ENCODE assay signal across 16 cellular contexts in genomic region chr5:143208781-143209510, GRCh38.
DNase-seq lines count a peak whose midpoint lies in the region; ATAC-seq and TF ChIP-seq lines count a peak whose summit lies in the region.
"Had no signal": no experiment of that assay in that cellular context is flagged by ENCODE, and none has a peak within 500 bp of the region (broad histone marks: within the 10 kb centered on the region; RNA-seq: fewer than 3 reads in every experiment).

No MANE protein-coding gene starts in this region.

- H3K4me1 Mint-ChIP-seq in CD14-positive monocyte (peaks cover 9% of the 10 kb centered on the region), WTC11 (peaks cover 36% of the 10 kb centered on the region)

- peaks cover 21% of the 10 kb centered on the region for H3F3A ChIP-seq in GM23248 (ENCODE audit: insufficient read depth)

- peak overlapping the region; percentile 38; the same call in 1 of the 2 replicates for H2AFZ ChIP-seq in GM23248

- H4K20me1 ChIP-seq in GM23248 (ENCODE audit: insufficient read depth), result no peaks in the 10 kb centered on the region

- H3K27me3 ChIP-seq in GM23248 (replicated peaks; ENCODE audit: insufficient read depth), result no peaks in the 10 kb centered on the region
- no peaks in the 10 kb centered on the region for H3K27me3 ChIP-seq in kidney epithelial cell (ENCODE audit: control insufficient read depth, insufficient read depth, low read length)
- H3K27me3 ChIP-seq: MG63, transverse colon had no signal

- H3K9me3 ChIP-seq in GM23248 (ENCODE audit: low read depth), result no peaks in the 10 kb centered on the region
- H3K9me3 ChIP-seq: MG63, transverse colon had no signal

- POLR2A ChIA-PET in WTC11 (lab: Charles Lee), result no interaction called here

- H3K4me1 ChIP-seq in GM23248 (ENCODE audit: insufficient read depth), result peaks cover 33% of the 10 kb centered on the region

- intact Hi-C loops in CD14-positive monocyte (cut with micrococcal nuclease), result no loop called here

- H3K9me3 Mint-ChIP-seq in CD14-positive monocyte (no peaks in the 10 kb centered on the region), WTC11 (no peaks in the 10 kb centered on the region)

- ATAC-seq in WTC11 (peak; percentile 77), HG03354 (IDR thresholded peaks at IDR 0.05; ENCODE audit: poor library complexity, severe bottlenecking, unreplicated experiment) (no peak), HG03342 (IDR thresholded peaks at IDR 0.05; ENCODE audit: unreplicated experiment) (no peak)

- H3K4me3 Mint-ChIP-seq in CD14-positive monocyte, result no peak overlapping the region
- no peak overlapping the region for H3K4me3 Mint-ChIP-seq in WTC11
- H3K4me3 Mint-ChIP-seq: activated CD4-positive, alpha-beta T cell treated with anti-CD3 and anti-CD28 coated beads, Interleukin-2, amount 10 ng/mL, durations not matched to agents 7 days and 5 days; memory B cell had no signal

- H3K36me3 ChIP-seq in GM23248 (ENCODE audit: low read depth), result no peaks in the 10 kb centered on the region
- no peaks in the 10 kb centered on the region for H3K36me3 ChIP-seq in kidney epithelial cell (ENCODE audit: control insufficient read depth, insufficient read depth, low read length)
- H3K36me3 ChIP-seq: MG63, transverse colon had no signal

- no peaks in the 10 kb centered on the region for H3K79me2 ChIP-seq in GM23248 (ENCODE audit: insufficient read depth)

- H3K27ac Mint-ChIP-seq in CD14-positive monocyte (no peak overlapping the region), WTC11 (no peak overlapping the region)
- H3K27ac Mint-ChIP-seq: activated CD4-positive, alpha-beta T cell treated with anti-CD3 and anti-CD28 coated beads, Interleukin-2, amount 10 ng/mL, durations not matched to agents 7 days and 5 days; memory B cell had no signal

- H3K27me3 Mint-ChIP-seq in CD14-positive monocyte (ENCODE audit: low read depth in 3 of 3) (peaks cover 0 to 1% (median 0%) of the 10 kb centered on the region in 3 donors), WTC11 (ENCODE audit: low read depth) (no peaks in the 10 kb centered on the region)
- H3K27me3 Mint-ChIP-seq: activated CD4-positive, alpha-beta T cell treated with anti-CD3 and anti-CD28 coated beads, Interleukin-2, amount 10 ng/mL, durations not matched to agents 7 days and 5 days had no signal

- H3K36me3 Mint-ChIP-seq in CD14-positive monocyte, result peaks cover 62 to 71% of the 10 kb centered on the region in 2 donors
- H3K36me3 Mint-ChIP-seq in WTC11, result no peaks in the 10 kb centered on the region; the same call in 1 of the 2 replicates

- CTCF ChIA-PET in WTC11 (lab: Charles Lee), result interaction anchor here (0.5 to 1.9 kb wide), 15 partner anchors 8 to 211 kb away, joined by 3 to 6 read pairs (median 3); partner anchors contain the start of gene NR3C1

- peak; percentile 14 for TF ChIP-seq CTCF in CD14-positive monocyte (IDR thresholded peaks at IDR 0.05)
- peak; percentile 40 for TF ChIP-seq CTCF in WTC11 (IDR thresholded peaks at IDR 0.05)
- TF ChIP-seq CTCF in kidney epithelial cell (IDR thresholded peaks at IDR 0.05; ENCODE audit: insufficient read depth, low read length, poor library complexity, severe bottlenecking), result peak; percentile 16

- no peak overlapping the region for H3K4me2 ChIP-seq in GM23248 (ENCODE audit: unreplicated experiment)

- 93 to 96% methylated on average over 2 of the region's 2 CpGs for WGBS in GM23248 (ENCODE audit: low coverage in 1 of 2, low lambda C conversion rate in 2 of 2, missing lambda C conversion rate in 2 of 2), 2 experiments

- H3K27ac ChIP-seq in GM23248, result peak overlapping the region; percentile 25

- H3K9ac ChIP-seq in GM23248, result no peak overlapping the region

- no peak overlapping the region for H3K4me3 ChIP-seq in GM23248
- no peak overlapping the region for H3K4me3 ChIP-seq in kidney epithelial cell (ENCODE audit: low read depth, low read length)
- H3K4me3 ChIP-seq: MG63, transverse colon had no signal

- DNase-seq in CD14-positive monocyte (ENCODE audit: low spot score) (no peak), GM23248 (peak; percentile 60), WTC11 (ENCODE audit: low spot score) (no peak), kidney epithelial cell (ENCODE audit: low read depth) (no peak), ureter (ENCODE audit: low spot score) (no peak)
- DNase-seq in activated CD8-positive, alpha-beta memory T cell treated with anti-CD3 and anti-CD28 coated beads, Interleukin-2, amount 50 U/mL, for 4 hours, result no peak
- DNase-seq: activated CD4-positive, alpha-beta T cell treated with anti-CD3 and anti-CD28 coated beads, Interleukin-2, amount 10 ng/mL, durations not matched to agents 7 days and 5 days; activated naive CD4-positive, alpha-beta T cell treated with Interleukin-2 at 50 U/mL for 16 hours; EL; HCEC 1CT; MG63; NCI-H446 treated with DMSO at 0.1 percent for 48 hours; transverse colon had no signal

- in situ Hi-C loops in GM23248 (cut with MboI), result no loop called here

- H3K9me2 ChIP-seq in GM23248 (ENCODE audit: insufficient read depth), result no peaks in the 10 kb centered on the region

TF ChIP-seq in WTC11, 78 proteins besides CTCF, POLR2A, EP300 and RAD21:
- no peak for TF ChIP-seq E2F5 (CRISPR knock-in tag; IDR thresholded peaks at IDR 0.05)
- TF ChIP-seq ZNF396 (CRISPR knock-in tag; IDR thresholded peaks at IDR 0.05; ENCODE audit: borderline replicate concordance), result no peak
- no peak for TF ChIP-seq ERG (CRISPR knock-in tag; IDR thresholded peaks at IDR 0.05)
- no peak for TF ChIP-seq PREB (CRISPR knock-in tag; IDR thresholded peaks at IDR 0.05; ENCODE audit: borderline replicate concordance)
- TF ChIP-seq TCF7 (CRISPR knock-in tag; IDR thresholded peaks at IDR 0.05; ENCODE audit: low read depth), result no peak
- no peak for TF ChIP-seq ELF4 (CRISPR knock-in tag; IDR thresholded peaks at IDR 0.05; ENCODE audit: low read depth)
- no peak for TF ChIP-seq ZNF671 (CRISPR knock-in tag; IDR thresholded peaks at IDR 0.05)
- TF ChIP-seq CREB1 (CRISPR knock-in tag; IDR thresholded peaks at IDR 0.05), result no peak
- no peak for TF ChIP-seq CDX4 (CRISPR knock-in tag; IDR thresholded peaks at IDR 0.05; ENCODE audit: borderline replicate concordance)
- no peak for TF ChIP-seq ZNF416 (CRISPR knock-in tag; IDR thresholded peaks at IDR 0.05)
- TF ChIP-seq RELA (CRISPR knock-in tag; IDR thresholded peaks at IDR 0.05; ENCODE audit: borderline replicate concordance), result no peak
- no peak for TF ChIP-seq TP53 (CRISPR knock-in tag; IDR thresholded peaks at IDR 0.05)
- TF ChIP-seq KAT7 (CRISPR knock-in tag; IDR thresholded peaks at IDR 0.05; ENCODE audit: borderline replicate concordance), result no peak
- TF ChIP-seq NR2C2 (CRISPR knock-in tag; IDR thresholded peaks at IDR 0.05), result no peak
- no peak for TF ChIP-seq OVOL2 (CRISPR knock-in tag; IDR thresholded peaks at IDR 0.05; ENCODE audit: borderline replicate concordance)
TF ChIP-seq in WTC11: peak in this region for 0.
